11 cellular contexts compared by ENCODE assay signal in the genomic region with DNA sequence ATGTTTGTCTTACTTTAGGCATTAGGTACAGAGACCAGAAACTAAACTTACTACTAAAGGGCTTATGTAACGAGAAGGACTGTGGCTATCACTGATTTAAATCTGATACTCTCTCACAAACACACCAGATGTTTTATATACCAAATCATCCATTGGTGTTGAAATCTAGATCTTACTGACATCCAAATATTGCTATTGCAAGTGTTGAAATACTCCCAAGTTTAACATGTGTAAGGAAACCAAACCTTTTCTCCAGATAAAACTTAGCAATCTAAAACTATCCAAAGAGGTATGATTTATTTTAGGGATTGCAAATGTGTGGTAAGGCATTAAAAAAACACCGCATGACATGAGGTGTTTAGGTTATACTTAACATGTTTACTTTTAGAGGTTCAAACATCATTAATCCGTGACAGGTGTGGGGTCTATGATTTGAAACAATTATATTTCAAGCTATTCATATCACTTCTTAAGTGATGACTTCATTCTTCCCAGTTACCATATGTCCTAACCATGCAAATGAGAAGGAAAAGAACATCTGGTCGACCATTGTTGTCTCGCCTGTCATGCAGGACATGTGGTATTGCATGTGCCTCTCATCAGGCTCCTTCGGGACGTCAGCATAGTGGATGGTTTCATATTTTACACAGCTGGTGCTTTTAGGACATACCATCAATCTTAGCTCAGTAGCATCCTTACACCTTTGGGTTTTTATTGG.
A peak's percentile ranks its signal among the peaks of the same experiment; 100 is the strongest.
DNase-seq lines count a peak whose midpoint lies in the region; ATAC-seq and TF ChIP-seq lines count a peak whose summit lies in the region.
"Had no signal": no experiment of that assay in that cellular context is flagged by ENCODE, and none has a peak within 500 bp of the region (broad histone marks: within the 10 kb centered on the region; RNA-seq: fewer than 3 reads in every experiment).

No MANE protein-coding gene starts in this region.

- no peaks in the 10 kb centered on the region for H3K36me3 ChIP-seq in vagina
- H3K36me3 ChIP-seq: ascending aorta, sigmoid colon had no signal

- intact Hi-C loops in vagina (cut with DNase I): no loop called here

- peak; percentile 1 for DNase-seq in fibroblast of the aortic adventitia (ENCODE audit: low read depth)
- DNase-seq in vagina (ENCODE audit: extremely low spot score in 2 of 2): no peak
- DNase-seq in iPS-NIHi7 (ENCODE audit: extremely low spot score): no peak
- DNase-seq in NCI-H526 treated with DMSO at 0.1 percent for 48 hours (lab: John Stamatoyannopoulos, UW): no peak
- DNase-seq in midbrain (lab: John Stamatoyannopoulos, UW): no peak
- DNase-seq: activated CD4-positive, alpha-beta memory T cell treated with anti-CD3 and anti-CD28 coated beads for 36 hours; sigmoid colon had no signal

- no peak for TF ChIP-seq CTCF in fibroblast of the aortic adventitia (IDR thresholded peaks at IDR 0.05; ENCODE audit: insufficient read depth, low read length)
- no peak for TF ChIP-seq CTCF in vagina (IDR thresholded peaks at IDR 0.05)

- H3K9me3 ChIP-seq in vagina: no peaks in the 10 kb centered on the region
- H3K9me3 ChIP-seq: ascending aorta, sigmoid colon had no signal

- H3K4me3 ChIP-seq in fibroblast of the aortic adventitia (ENCODE audit: low read depth, low read length) (no peak overlapping the region), vagina (no peak overlapping the region)
- H3K4me3 ChIP-seq: ascending aorta, sigmoid colon had no signal

- no peak overlapping the region for H3K27ac ChIP-seq in vagina
- H3K27ac ChIP-seq: ascending aorta, sigmoid colon had no signal

- H3K27me3 ChIP-seq in vagina: no peaks in the 10 kb centered on the region
- H3K27me3 ChIP-seq: ascending aorta, sigmoid colon had no signal

- TF ChIP-seq POLR2A in GM18505 (IDR thresholded peaks at IDR 0.05; ENCODE audit: borderline replicate concordance, extremely low read depth, insufficient read depth, insufficient read length) (no peak), vagina (IDR thresholded peaks at IDR 0.05) (no peak)

- ATAC-seq in GM18505 (IDR thresholded peaks at IDR 0.05; ENCODE audit: unreplicated experiment) (peak; percentile 68), GM21717 (IDR thresholded peaks at IDR 0.05; ENCODE audit: unreplicated experiment) (peak; percentile 88), HG03565 (IDR thresholded peaks at IDR 0.05; ENCODE audit: unreplicated experiment) (peak; percentile 56)

- H3K4me1 ChIP-seq in vagina: no peaks in the 10 kb centered on the region
- H3K4me1 ChIP-seq: ascending aorta, sigmoid colon had no signal
